In the genomic region with DNA sequence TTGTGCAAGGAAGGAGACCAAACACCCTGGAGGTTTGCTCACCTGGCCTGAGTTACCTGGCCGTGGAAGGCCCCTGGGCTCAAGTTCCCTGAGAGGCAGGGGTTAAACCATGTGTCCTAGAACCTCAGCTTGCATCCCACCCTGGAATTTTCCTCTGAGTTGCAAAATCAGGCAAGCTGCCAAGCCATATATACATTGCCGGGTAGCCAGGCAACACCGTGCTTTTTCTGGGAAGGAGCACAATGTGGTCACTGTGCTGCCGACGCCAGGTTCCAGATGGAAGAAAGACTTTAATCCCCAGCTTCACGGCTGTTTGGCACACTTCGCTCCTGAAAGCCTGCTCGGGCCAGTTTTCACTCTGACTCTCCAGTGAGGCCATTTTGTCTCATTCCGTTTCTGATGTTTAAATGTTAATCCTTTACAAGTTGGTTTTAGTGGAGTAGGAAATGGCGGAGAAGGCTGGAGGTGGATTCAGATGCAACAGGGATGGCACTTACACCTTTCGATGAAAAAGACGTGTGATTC, we compare ENCODE assay signal across 1 cellular context.
TF ChIP-seq lines count a peak whose summit lies in the region.

No MANE protein-coding gene starts in this region.

TF ChIP-seq in HepG2, 621 proteins besides CTCF, POLR2A, EP300 and RAD21 (continued from another document and continues in another):
- TF ChIP-seq, protein P1, sequence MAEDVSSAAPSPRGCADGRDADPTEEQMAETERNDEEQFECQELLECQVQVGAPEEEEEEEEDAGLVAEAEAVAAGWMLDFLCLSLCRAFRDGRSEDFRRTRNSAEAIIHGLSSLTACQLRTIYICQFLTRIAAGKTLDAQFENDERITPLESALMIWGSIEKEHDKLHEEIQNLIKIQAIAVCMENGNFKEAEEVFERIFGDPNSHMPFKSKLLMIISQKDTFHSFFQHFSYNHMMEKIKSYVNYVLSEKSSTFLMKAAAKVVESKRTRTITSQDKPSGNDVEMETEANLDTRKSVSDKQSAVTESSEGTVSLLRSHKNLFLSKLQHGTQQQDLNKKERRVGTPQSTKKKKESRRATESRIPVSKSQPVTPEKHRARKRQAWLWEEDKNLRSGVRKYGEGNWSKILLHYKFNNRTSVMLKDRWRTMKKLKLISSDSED (CRISPR knock-in tag; IDR thresholded peaks at IDR 0.05), result no peak
- peak; percentile 88 for TF ChIP-seq HMG20A (CRISPR knock-in tag; IDR thresholded peaks at IDR 0.05; ENCODE audit: borderline replicate concordance)
- peak; percentile 93 for TF ChIP-seq DNMT3B (CRISPR knock-in tag; conservative IDR thresholded peaks at IDR 0.05)
- TF ChIP-seq CAMTA2 (CRISPR knock-in tag; IDR thresholded peaks at IDR 0.05; ENCODE audit: borderline replicate concordance), result no peak
- TF ChIP-seq RELA (CRISPR knock-in tag; IDR thresholded peaks at IDR 0.05), result no peak
- peak; percentile 85 for TF ChIP-seq MIXL1 (CRISPR knock-in tag; IDR thresholded peaks at IDR 0.05)
- peak; percentile 74 for TF ChIP-seq ZNF12 (CRISPR knock-in tag; IDR thresholded peaks at IDR 0.05)
- TF ChIP-seq, protein P2, sequence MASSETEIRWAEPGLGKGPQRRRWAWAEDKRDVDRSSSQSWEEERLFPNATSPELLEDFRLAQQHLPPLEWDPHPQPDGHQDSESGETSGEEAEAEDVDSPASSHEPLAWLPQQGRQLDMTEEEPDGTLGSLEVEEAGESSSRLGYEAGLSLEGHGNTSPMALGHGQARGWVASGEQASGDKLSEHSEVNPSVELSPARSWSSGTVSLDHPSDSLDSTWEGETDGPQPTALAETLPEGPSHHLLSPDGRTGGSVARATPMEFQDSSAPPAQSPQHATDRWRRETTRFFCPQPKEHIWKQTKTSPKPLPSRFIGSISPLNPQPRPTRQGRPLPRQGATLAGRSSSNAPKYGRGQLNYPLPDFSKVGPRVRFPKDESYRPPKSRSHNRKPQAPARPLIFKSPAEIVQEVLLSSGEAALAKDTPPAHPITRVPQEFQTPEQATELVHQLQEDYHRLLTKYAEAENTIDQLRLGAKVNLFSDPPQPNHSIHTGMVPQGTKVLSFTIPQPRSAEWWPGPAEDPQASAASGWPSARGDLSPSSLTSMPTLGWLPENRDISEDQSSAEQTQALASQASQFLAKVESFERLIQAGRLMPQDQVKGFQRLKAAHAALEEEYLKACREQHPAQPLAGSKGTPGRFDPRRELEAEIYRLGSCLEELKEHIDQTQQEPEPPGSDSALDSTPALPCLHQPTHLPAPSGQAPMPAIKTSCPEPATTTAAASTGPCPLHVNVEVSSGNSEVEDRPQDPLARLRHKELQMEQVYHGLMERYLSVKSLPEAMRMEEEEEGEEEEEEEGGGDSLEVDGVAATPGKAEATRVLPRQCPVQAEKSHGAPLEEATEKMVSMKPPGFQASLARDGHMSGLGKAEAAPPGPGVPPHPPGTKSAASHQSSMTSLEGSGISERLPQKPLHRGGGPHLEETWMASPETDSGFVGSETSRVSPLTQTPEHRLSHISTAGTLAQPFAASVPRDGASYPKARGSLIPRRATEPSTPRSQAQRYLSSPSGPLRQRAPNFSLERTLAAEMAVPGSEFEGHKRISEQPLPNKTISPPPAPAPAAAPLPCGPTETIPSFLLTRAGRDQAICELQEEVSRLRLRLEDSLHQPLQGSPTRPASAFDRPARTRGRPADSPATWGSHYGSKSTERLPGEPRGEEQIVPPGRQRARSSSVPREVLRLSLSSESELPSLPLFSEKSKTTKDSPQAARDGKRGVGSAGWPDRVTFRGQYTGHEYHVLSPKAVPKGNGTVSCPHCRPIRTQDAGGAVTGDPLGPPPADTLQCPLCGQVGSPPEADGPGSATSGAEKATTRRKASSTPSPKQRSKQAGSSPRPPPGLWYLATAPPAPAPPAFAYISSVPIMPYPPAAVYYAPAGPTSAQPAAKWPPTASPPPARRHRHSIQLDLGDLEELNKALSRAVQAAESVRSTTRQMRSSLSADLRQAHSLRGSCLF (CRISPR knock-in tag; IDR thresholded peaks at IDR 0.05; ENCODE audit: borderline replicate concordance), result peak; percentile 60; the same call in 1 of the 2 replicates
- TF ChIP-seq, protein P3, sequence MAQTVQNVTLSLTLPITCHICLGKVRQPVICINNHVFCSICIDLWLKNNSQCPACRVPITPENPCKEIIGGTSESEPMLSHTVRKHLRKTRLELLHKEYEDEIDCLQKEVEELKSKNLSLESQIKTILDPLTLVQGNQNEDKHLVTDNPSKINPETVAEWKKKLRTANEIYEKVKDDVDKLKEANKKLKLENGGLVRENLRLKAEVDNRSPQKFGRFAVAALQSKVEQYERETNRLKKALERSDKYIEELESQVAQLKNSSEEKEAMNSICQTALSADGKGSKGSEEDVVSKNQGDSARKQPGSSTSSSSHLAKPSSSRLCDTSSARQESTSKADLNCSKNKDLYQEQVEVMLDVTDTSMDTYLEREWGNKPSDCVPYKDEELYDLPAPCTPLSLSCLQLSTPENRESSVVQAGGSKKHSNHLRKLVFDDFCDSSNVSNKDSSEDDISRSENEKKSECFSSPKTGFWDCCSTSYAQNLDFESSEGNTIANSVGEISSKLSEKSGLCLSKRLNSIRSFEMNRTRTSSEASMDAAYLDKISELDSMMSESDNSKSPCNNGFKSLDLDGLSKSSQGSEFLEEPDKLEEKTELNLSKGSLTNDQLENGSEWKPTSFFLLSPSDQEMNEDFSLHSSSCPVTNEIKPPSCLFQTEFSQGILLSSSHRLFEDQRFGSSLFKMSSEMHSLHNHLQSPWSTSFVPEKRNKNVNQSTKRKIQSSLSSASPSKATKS (CRISPR knock-in tag; IDR thresholded peaks at IDR 0.05), result no peak
- TF ChIP-seq, protein P4, sequence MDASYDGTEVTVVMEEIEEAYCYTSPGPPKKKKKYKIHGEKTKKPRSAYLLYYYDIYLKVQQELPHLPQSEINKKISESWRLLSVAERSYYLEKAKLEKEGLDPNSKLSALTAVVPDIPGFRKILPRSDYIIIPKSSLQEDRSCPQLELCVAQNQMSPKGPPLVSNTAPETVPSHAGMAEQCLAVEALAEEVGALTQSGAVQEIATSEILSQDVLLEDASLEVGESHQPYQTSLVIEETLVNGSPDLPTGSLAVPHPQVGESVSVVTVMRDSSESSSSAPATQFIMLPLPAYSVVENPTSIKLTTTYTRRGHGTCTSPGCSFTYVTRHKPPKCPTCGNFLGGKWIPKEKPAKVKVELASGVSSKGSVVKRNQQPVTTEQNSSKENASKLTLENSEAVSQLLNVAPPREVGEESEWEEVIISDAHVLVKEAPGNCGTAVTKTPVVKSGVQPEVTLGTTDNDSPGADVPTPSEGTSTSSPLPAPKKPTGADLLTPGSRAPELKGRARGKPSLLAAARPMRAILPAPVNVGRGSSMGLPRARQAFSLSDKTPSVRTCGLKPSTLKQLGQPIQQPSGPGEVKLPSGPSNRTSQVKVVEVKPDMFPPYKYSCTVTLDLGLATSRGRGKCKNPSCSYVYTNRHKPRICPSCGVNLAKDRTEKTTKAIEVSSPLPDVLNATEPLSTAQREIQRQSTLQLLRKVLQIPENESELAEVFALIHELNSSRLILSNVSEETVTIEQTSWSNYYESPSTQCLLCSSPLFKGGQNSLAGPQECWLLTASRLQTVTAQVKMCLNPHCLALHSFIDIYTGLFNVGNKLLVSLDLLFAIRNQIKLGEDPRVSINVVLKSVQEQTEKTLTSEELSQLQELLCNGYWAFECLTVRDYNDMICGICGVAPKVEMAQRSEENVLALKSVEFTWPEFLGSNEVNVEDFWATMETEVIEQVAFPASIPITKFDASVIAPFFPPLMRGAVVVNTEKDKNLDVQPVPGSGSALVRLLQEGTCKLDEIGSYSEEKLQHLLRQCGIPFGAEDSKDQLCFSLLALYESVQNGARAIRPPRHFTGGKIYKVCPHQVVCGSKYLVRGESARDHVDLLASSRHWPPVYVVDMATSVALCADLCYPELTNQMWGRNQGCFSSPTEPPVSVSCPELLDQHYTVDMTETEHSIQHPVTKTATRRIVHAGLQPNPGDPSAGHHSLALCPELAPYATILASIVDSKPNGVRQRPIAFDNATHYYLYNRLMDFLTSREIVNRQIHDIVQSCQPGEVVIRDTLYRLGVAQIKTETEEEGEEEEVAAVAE (CRISPR knock-in tag; IDR thresholded peaks at IDR 0.05; ENCODE audit: borderline replicate concordance), result peak; percentile 91
- TF ChIP-seq ZNF550 (CRISPR knock-in tag; IDR thresholded peaks at IDR 0.05; ENCODE audit: borderline replicate concordance), result no peak
- TF ChIP-seq, protein P5, sequence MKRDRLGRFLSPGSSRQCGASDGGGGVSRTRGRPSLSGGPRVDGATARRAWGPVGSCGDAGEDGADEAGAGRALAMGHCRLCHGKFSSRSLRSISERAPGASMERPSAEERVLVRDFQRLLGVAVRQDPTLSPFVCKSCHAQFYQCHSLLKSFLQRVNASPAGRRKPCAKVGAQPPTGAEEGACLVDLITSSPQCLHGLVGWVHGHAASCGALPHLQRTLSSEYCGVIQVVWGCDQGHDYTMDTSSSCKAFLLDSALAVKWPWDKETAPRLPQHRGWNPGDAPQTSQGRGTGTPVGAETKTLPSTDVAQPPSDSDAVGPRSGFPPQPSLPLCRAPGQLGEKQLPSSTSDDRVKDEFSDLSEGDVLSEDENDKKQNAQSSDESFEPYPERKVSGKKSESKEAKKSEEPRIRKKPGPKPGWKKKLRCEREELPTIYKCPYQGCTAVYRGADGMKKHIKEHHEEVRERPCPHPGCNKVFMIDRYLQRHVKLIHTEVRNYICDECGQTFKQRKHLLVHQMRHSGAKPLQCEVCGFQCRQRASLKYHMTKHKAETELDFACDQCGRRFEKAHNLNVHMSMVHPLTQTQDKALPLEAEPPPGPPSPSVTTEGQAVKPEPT (CRISPR knock-in tag; IDR thresholded peaks at IDR 0.05; ENCODE audit: low read depth), result peak; percentile 82; the same call in 1 of the 2 replicates
- peak; percentile 41 for TF ChIP-seq ZNF883 (CRISPR knock-in tag; IDR thresholded peaks at IDR 0.05; ENCODE audit: not compliant biosample characterization)
- TF ChIP-seq ZNF607 (CRISPR knock-in tag; IDR thresholded peaks at IDR 0.05; ENCODE audit: borderline replicate concordance), result peak; percentile 94
- peak; percentile 96 for TF ChIP-seq HOXA3 (CRISPR knock-in tag; IDR thresholded peaks at IDR 0.05)
- peak; percentile 94 for TF ChIP-seq ZNF543 (CRISPR knock-in tag; IDR thresholded peaks at IDR 0.05)
- TF ChIP-seq WIZ (CRISPR knock-in tag; IDR thresholded peaks at IDR 0.05), result no peak
- no peak for TF ChIP-seq JARID2 (CRISPR knock-in tag; IDR thresholded peaks at IDR 0.05; ENCODE audit: insufficient replicate concordance)
- TF ChIP-seq SMC3 (IDR thresholded peaks at IDR 0.05; ENCODE audit: low read length), result peak; percentile 33
- peak; percentile 96 for TF ChIP-seq ISL2 (CRISPR knock-in tag; IDR thresholded peaks at IDR 0.05)
- TF ChIP-seq NAIF1 (CRISPR knock-in tag; IDR thresholded peaks at IDR 0.05; ENCODE audit: borderline replicate concordance), result peak; percentile 94
- TF ChIP-seq, protein P6, sequence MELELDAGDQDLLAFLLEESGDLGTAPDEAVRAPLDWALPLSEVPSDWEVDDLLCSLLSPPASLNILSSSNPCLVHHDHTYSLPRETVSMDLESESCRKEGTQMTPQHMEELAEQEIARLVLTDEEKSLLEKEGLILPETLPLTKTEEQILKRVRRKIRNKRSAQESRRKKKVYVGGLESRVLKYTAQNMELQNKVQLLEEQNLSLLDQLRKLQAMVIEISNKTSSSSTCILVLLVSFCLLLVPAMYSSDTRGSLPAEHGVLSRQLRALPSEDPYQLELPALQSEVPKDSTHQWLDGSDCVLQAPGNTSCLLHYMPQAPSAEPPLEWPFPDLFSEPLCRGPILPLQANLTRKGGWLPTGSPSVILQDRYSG (CRISPR knock-in tag; IDR thresholded peaks at IDR 0.05), result no peak
- peak; percentile 98 for TF ChIP-seq PITX1 (CRISPR knock-in tag; IDR thresholded peaks at IDR 0.05)
- TF ChIP-seq CREM (IDR thresholded peaks at IDR 0.05), result peak; percentile 88
- TF ChIP-seq CREM (CRISPR knock-in tag; IDR thresholded peaks at IDR 0.05), result no peak
- peak; percentile 80 for TF ChIP-seq POLR2AphosphoS5 (IDR thresholded peaks at IDR 0.05; ENCODE audit: low read depth, low read length)
- TF ChIP-seq, protein P7, sequence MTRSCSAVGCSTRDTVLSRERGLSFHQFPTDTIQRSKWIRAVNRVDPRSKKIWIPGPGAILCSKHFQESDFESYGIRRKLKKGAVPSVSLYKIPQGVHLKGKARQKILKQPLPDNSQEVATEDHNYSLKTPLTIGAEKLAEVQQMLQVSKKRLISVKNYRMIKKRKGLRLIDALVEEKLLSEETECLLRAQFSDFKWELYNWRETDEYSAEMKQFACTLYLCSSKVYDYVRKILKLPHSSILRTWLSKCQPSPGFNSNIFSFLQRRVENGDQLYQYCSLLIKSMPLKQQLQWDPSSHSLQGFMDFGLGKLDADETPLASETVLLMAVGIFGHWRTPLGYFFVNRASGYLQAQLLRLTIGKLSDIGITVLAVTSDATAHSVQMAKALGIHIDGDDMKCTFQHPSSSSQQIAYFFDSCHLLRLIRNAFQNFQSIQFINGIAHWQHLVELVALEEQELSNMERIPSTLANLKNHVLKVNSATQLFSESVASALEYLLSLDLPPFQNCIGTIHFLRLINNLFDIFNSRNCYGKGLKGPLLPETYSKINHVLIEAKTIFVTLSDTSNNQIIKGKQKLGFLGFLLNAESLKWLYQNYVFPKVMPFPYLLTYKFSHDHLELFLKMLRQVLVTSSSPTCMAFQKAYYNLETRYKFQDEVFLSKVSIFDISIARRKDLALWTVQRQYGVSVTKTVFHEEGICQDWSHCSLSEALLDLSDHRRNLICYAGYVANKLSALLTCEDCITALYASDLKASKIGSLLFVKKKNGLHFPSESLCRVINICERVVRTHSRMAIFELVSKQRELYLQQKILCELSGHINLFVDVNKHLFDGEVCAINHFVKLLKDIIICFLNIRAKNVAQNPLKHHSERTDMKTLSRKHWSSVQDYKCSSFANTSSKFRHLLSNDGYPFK (CRISPR knock-in tag; IDR thresholded peaks at IDR 0.05; ENCODE audit: borderline replicate concordance), result peak; percentile 70; the same call in 1 of the 2 replicates
- peak; percentile 45; the same call in 1 of the 2 replicates for TF ChIP-seq SP140L (CRISPR knock-in tag; IDR thresholded peaks at IDR 0.05; ENCODE audit: borderline replicate concordance)
- TF ChIP-seq, protein P8, sequence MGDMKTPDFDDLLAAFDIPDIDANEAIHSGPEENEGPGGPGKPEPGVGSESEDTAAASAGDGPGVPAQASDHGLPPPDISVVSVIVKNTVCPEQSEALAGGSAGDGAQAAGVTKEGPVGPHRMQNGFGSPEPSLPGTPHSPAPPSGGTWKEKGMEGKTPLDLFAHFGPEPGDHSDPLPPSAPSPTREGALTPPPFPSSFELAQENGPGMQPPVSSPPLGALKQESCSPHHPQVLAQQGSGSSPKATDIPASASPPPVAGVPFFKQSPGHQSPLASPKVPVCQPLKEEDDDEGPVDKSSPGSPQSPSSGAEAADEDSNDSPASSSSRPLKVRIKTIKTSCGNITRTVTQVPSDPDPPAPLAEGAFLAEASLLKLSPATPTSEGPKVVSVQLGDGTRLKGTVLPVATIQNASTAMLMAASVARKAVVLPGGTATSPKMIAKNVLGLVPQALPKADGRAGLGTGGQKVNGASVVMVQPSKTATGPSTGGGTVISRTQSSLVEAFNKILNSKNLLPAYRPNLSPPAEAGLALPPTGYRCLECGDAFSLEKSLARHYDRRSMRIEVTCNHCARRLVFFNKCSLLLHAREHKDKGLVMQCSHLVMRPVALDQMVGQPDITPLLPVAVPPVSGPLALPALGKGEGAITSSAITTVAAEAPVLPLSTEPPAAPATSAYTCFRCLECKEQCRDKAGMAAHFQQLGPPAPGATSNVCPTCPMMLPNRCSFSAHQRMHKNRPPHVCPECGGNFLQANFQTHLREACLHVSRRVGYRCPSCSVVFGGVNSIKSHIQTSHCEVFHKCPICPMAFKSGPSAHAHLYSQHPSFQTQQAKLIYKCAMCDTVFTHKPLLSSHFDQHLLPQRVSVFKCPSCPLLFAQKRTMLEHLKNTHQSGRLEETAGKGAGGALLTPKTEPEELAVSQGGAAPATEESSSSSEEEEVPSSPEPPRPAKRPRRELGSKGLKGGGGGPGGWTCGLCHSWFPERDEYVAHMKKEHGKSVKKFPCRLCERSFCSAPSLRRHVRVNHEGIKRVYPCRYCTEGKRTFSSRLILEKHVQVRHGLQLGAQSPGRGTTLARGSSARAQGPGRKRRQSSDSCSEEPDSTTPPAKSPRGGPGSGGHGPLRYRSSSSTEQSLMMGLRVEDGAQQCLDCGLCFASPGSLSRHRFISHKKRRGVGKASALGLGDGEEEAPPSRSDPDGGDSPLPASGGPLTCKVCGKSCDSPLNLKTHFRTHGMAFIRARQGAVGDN (CRISPR knock-in tag; IDR thresholded peaks at IDR 0.05), result peak; percentile 98
- peak; percentile 100 for TF ChIP-seq ZNF652 (CRISPR knock-in tag; IDR thresholded peaks at IDR 0.05; ENCODE audit: borderline replicate concordance, low read depth)
